In genomic region chr16:8589293-8590160, GRCh38 we compare ENCODE assay signal across 2 cellular contexts.
TF ChIP-seq lines count a peak whose summit lies in the region.

No MANE protein-coding gene starts in this region.

TF ChIP-seq in HepG2, 621 proteins besides CTCF, POLR2A, EP300 and RAD21 (continues in another document):
- TF ChIP-seq NFIB (CRISPR knock-in tag; IDR thresholded peaks at IDR 0.05; ENCODE audit: borderline replicate concordance) (no peak), MED13 (CRISPR knock-in tag; IDR thresholded peaks at IDR 0.05) (no peak), SRY (CRISPR knock-in tag; IDR thresholded peaks at IDR 0.05) (no peak), HIVEP1 (CRISPR knock-in tag; IDR thresholded peaks at IDR 0.05) (no peak; the same call in 1 of the 2 replicates), UBTF (CRISPR knock-in tag; IDR thresholded peaks at IDR 0.05) (peak; percentile 48; the same call in 1 of the 2 replicates), ZNF513 (CRISPR knock-in tag; conservative IDR thresholded peaks at IDR 0.05) (0 out of 2 replicates have a peak, but pooled peaks have one; percentile 16), ZNF160 (CRISPR knock-in tag; IDR thresholded peaks at IDR 0.05) (0 out of 2 replicates have a peak, but pooled peaks have one; percentile 11), MAZ (IDR thresholded peaks at IDR 0.05; ENCODE audit: borderline replicate concordance, low read depth, low read length) (no peak), MAZ (CRISPR knock-in tag; IDR thresholded peaks at IDR 0.05; ENCODE audit: low read depth) (peak; percentile 46; the same call in 1 of the 2 replicates), BORCS8-MEF2B (CRISPR knock-in tag; IDR thresholded peaks at IDR 0.05) (peak; percentile 48; the same call in 1 of the 2 replicates), ZNF207 (IDR thresholded peaks at IDR 0.05; ENCODE audit: borderline replicate concordance) (no peak), ZNF354B (CRISPR knock-in tag; IDR thresholded peaks at IDR 0.05) (0 out of 2 replicates have a peak, but pooled peaks have one; percentile 38), ZBTB49 (CRISPR knock-in tag; IDR thresholded peaks at IDR 0.05; ENCODE audit: borderline replicate concordance) (no peak), MTF2 (CRISPR knock-in tag; IDR thresholded peaks at IDR 0.05; ENCODE audit: borderline replicate concordance) (no peak), SAP130 (CRISPR knock-in tag; IDR thresholded peaks at IDR 0.05; ENCODE audit: low read depth) (no peak)
- TF ChIP-seq, protein P1, sequence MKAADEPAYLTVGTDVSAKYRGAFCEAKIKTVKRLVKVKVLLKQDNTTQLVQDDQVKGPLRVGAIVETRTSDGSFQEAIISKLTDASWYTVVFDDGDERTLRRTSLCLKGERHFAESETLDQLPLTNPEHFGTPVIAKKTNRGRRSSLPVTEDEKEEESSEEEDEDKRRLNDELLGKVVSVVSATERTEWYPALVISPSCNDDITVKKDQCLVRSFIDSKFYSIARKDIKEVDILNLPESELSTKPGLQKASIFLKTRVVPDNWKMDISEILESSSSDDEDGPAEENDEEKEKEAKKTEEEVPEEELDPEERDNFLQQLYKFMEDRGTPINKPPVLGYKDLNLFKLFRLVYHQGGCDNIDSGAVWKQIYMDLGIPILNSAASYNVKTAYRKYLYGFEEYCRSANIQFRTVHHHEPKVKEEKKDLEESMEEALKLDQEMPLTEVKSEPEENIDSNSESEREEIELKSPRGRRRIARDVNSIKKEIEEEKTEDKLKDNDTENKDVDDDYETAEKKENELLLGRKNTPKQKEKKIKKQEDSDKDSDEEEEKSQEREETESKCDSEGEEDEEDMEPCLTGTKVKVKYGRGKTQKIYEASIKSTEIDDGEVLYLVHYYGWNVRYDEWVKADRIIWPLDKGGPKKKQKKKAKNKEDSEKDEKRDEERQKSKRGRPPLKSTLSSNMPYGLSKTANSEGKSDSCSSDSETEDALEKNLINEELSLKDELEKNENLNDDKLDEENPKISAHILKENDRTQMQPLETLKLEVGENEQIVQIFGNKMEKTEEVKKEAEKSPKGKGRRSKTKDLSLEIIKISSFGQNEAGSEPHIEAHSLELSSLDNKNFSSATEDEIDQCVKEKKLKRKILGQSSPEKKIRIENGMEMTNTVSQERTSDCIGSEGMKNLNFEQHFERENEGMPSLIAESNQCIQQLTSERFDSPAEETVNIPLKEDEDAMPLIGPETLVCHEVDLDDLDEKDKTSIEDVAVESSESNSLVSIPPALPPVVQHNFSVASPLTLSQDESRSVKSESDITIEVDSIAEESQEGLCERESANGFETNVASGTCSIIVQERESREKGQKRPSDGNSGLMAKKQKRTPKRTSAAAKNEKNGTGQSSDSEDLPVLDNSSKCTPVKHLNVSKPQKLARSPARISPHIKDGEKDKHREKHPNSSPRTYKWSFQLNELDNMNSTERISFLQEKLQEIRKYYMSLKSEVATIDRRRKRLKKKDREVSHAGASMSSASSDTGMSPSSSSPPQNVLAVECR (CRISPR knock-in tag; IDR thresholded peaks at IDR 0.05; ENCODE audit: borderline replicate concordance): peak; percentile 21; the same call in 1 of the 2 replicates

TF ChIP-seq in HEK293T, 16 proteins besides CTCF, POLR2A, EP300 and RAD21:
- TF ChIP-seq ELF4 (IDR thresholded peaks at IDR 0.05) (no peak), HDGF (IDR thresholded peaks at IDR 0.05; ENCODE audit: borderline replicate concordance) (no peak), CTBP1 (IDR thresholded peaks at IDR 0.05; ENCODE audit: borderline replicate concordance) (no peak), SUZ12 (IDR thresholded peaks at IDR 0.05) (no peak), NFRKB (IDR thresholded peaks at IDR 0.05) (no peak), TARDBP (IDR thresholded peaks at IDR 0.05) (no peak), L3MBTL2 (conservative IDR thresholded peaks at IDR 0.05) (no peak), BHLHE40 (IDR thresholded peaks at IDR 0.05; ENCODE audit: borderline replicate concordance) (no peak), SP1 (IDR thresholded peaks at IDR 0.05) (no peak)
